ENCODE assay signal across 16 cellular contexts in genomic region chr7:158650821-158651225, GRCh38. TPM values are rescaled to one million over a fixed set of nuclear protein-coding genes. Genes with fewer than 3 reads are reported as not detected.
A peak's percentile ranks its signal among the peaks of the same experiment; 100 is the strongest.
DNase-seq lines count a peak whose midpoint lies in the region; ATAC-seq, FAIRE-seq and TF ChIP-seq lines count a peak whose summit lies in the region.
"Had no signal": no experiment of that assay in that cellular context is flagged by ENCODE, and none has a peak within 500 bp of the region (broad histone marks: within the 10 kb centered on the region; RNA-seq: fewer than 3 reads in every experiment).

No MANE protein-coding gene starts in this region.

- no peaks in the 10 kb centered on the region for H3K9me3 ChIP-seq in CD4-positive, alpha-beta T cell (ENCODE audit: control insufficient read depth, low read length)
- H3K9me3 ChIP-seq: adrenal gland, SJCRH30 had no signal

- no peak overlapping the region for H3K27ac ChIP-seq in CD4-positive, alpha-beta T cell (ENCODE audit: low read depth, low read length)
- no peak overlapping the region for H3K27ac ChIP-seq in substantia nigra (ENCODE audit: low read depth, low read length, poor library complexity, severe bottlenecking)
- H3K27ac ChIP-seq: SJCRH30 had no signal

- peak; percentile 37 for ATAC-seq in CD4-positive, alpha-beta T cell (ENCODE audit: poor library complexity)
- no peak for ATAC-seq in HG03039 (IDR thresholded peaks at IDR 0.05; ENCODE audit: unreplicated experiment)

- H3K4me3 ChIP-seq in astrocyte of the spinal cord (ENCODE audit: low read depth, low read length): no peak overlapping the region
- H3K4me3 ChIP-seq: adrenal gland, SJCRH30, skin epidermis had no signal

- intact Hi-C loops in CD4-positive, alpha-beta T cell (cut with DNase I, micrococcal nuclease): no loop called here

- no peak for TF ChIP-seq CTCF in CD4-positive, alpha-beta T cell (IDR thresholded peaks at IDR 0.05)
- TF ChIP-seq CTCF in astrocyte of the spinal cord (IDR thresholded peaks at IDR 0.05; ENCODE audit: low read depth, low read length): no peak
- TF ChIP-seq CTCF in nephron progenitor cell (IDR thresholded peaks at IDR 0.05): no peak

- no peaks in the 10 kb centered on the region for H3K27me3 Mint-ChIP-seq in CD4-positive, alpha-beta T cell
- H3K27me3 Mint-ChIP-seq in nephron progenitor cell (ENCODE audit: low read depth, poor library complexity): no peaks in the 10 kb centered on the region

- H3K36me3 Mint-ChIP-seq in CD4-positive, alpha-beta T cell (ENCODE audit: low read depth): peaks cover 43% of the 10 kb centered on the region
- peaks cover 60% of the 10 kb centered on the region for H3K36me3 Mint-ChIP-seq in nephron progenitor cell (ENCODE audit: low read depth)

- in situ Hi-C loops in astrocyte of the spinal cord (cut with HindIII; ENCODE audit: low sequenced_read_pairs): no loop called here

- H3K4me1 Mint-ChIP-seq in CD4-positive, alpha-beta T cell (ENCODE audit: low read depth): peaks cover 3% of the 10 kb centered on the region
- peaks cover 6% of the 10 kb centered on the region for H3K4me1 Mint-ChIP-seq in nephron progenitor cell
- H3K4me1 Mint-ChIP-seq: immature natural killer cell had no signal

- DNase-seq in CD4-positive, alpha-beta T cell: no peak
- DNase-seq in HTR-8/SVneo (ENCODE audit: insufficient read length, low spot score): peak; percentile 41
- DNase-seq in astrocyte of the spinal cord (ENCODE audit: low read depth, low spot score): peak; percentile 59
- DNase-seq in nephron progenitor cell: no peak
- no peak for DNase-seq in stimulated activated CD4-positive, alpha-beta T cell treated with anti-CD3 and anti-CD28 coated beads, Interleukin-15, amount 100 ng/mL, for 24 hours
- no peak for DNase-seq in substantia nigra (lab: John Stamatoyannopoulos, UW)
- no peak for DNase-seq in NCI-H526 (lab: John Stamatoyannopoulos, UW)
- DNase-seq: activated CD4-positive, alpha-beta T cell treated with anti-CD3 and anti-CD28 coated beads, Interleukin-2, amount 50 U/mL, for 1 hour; adrenal gland; immature natural killer cell; NCI-H510A treated with DMSO at 0.1 percent for 48 hours; SJCRH30 had no signal

- no peaks in the 10 kb centered on the region for H3K27me3 ChIP-seq in CD4-positive, alpha-beta T cell (ENCODE audit: control insufficient read depth, insufficient read depth, low read length)
- H3K27me3 ChIP-seq: adrenal gland, SJCRH30 had no signal

- CTCF ChIA-PET in CD4-positive, alpha-beta T cell (lab: Charles Lee): no interaction called here

- no peaks in the 10 kb centered on the region for H3K9me3 Mint-ChIP-seq in CD4-positive, alpha-beta T cell
- no peaks in the 10 kb centered on the region for H3K9me3 Mint-ChIP-seq in nephron progenitor cell
- H3K9me3 Mint-ChIP-seq: immature natural killer cell had no signal

- H3K4me3 Mint-ChIP-seq in CD4-positive, alpha-beta T cell: no peak overlapping the region
- H3K4me3 Mint-ChIP-seq in nephron progenitor cell: no peak overlapping the region
- H3K4me3 Mint-ChIP-seq: immature natural killer cell had no signal

- FAIRE-seq in HTR-8/SVneo (lab: Jason Lieb, UNC): no peak
- FAIRE-seq: endometrium, GM18507 had no signal

- POLR2A ChIA-PET in CD4-positive, alpha-beta T cell (lab: Charles Lee): no interaction called here

- H3K27ac Mint-ChIP-seq in CD4-positive, alpha-beta T cell: no peak overlapping the region
- peak overlapping the region; percentile 24 for H3K27ac Mint-ChIP-seq in nephron progenitor cell

RNA-seq across cellular contexts. Expression of gene NCAPG2, which starts 53.8 kb away (rescaled TPM):
- total RNA-seq in CD4-positive, alpha-beta T cell: 10 to 100 TPM in 1 of 2 experiments, 1 to 10 TPM in 1; 9.9 to 11.8 TPM

Comparison
In these comparisons a context has a peak if more than half of its experiments do, and no peak if none do; other contexts are left out.
1. DNase-seq: peak in HTR-8/SVneo (single experiment) and astrocyte of the spinal cord (single experiment); none in CD4-positive, alpha-beta T cell (0 of 10), nephron progenitor cell (single experiment), stimulated activated CD4-positive, alpha-beta T cell treated with anti-CD3 and anti-CD28 coated beads, Interleukin-15, amount 100 ng/mL, for 24 hours (single experiment), substantia nigra (0 of 49) and NCI-H526 (0 of 2).